12 cellular contexts compared by ENCODE assay signal in the genomic region with DNA sequence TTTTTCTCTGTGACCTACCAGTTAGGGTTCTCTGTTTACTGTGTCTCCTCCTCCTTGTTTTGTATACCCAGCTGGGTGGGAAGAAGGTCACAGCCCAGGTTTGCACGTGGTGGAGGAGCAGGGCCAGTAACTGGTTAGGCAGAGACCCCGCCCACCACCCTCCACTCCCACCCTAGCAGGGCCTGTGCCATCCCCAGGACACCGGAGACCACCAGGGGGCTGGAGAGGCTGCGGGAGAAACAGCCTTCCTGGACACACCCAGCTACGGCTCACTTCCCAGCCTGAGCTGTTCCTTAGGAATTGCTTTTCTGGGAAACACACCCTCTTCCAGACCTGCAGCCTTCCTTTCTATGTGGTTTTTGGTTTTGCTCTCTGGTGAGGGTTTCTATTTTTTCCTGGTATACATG. TPM values are rescaled to one million over a fixed set of nuclear protein-coding genes. Genes with fewer than 3 reads are reported as not detected.
DNase-seq lines count a peak whose midpoint lies in the region; ATAC-seq and TF ChIP-seq lines count a peak whose summit lies in the region.
"Had no signal": no experiment of that assay in that cellular context is flagged by ENCODE, and none has a peak within 500 bp of the region (broad histone marks: within the 10 kb centered on the region; RNA-seq: fewer than 3 reads in every experiment).

No MANE protein-coding gene starts in this region.

- H3K27me3 Mint-ChIP-seq in chondrocyte (ENCODE audit: low read depth) (peaks cover 14% of the 10 kb centered on the region), T-cell (peaks cover 11 to 16% of the 10 kb centered on the region in 2 donors)

- peak; percentile 68 for DNase-seq in 8988T
- DNase-seq in HEK293T (ENCODE audit: extremely low spot score), result peak; percentile 27
- no peak for DNase-seq in chondrocyte (ENCODE audit: low spot score)
- peak; percentile 83 for DNase-seq in left kidney (ENCODE audit: low read depth, low spot score)
- no peak for DNase-seq in stimulated activated CD4-positive, alpha-beta T cell treated with anti-CD3 and anti-CD28 coated beads, Interleukin-4, amount 100 ng/mL, for 4 hours
- DNase-seq in NCI-H1092 (lab: John Stamatoyannopoulos, UW), result no peak
- DNase-seq in T-cell, result no peak
- DNase-seq: activated T-cell treated with anti-CD3 and anti-CD28 coated beads, Interleukin-2, amount 50 U/mL, for 72 hours; CD4-positive, alpha-beta T cell; NCI-H1417; stimulated activated naive CD4-positive, alpha-beta T cell had no signal

- CTCF ChIA-PET in HEK293T (lab: Yijun Ruan, JAX), result no interaction called here
- CTCF ChIA-PET in T-cell (lab: Charles Lee), result no interaction called here

- H3K36me3 Mint-ChIP-seq in chondrocyte (ENCODE audit: low read depth) (peaks cover 1% of the 10 kb centered on the region), T-cell (no peaks in the 10 kb centered on the region)

- H3K4me3 Mint-ChIP-seq in chondrocyte (ENCODE audit: unreplicated experiment) (no peak overlapping the region), T-cell (no peak overlapping the region)
- H3K4me3 Mint-ChIP-seq: activated T-cell treated with anti-CD3 and anti-CD28 coated beads, Interleukin-2, amount 50 U/mL, for 72 hours; CD4-positive, alpha-beta T cell had no signal

- POLR2A ChIA-PET in HEK293T (lab: Yijun Ruan, JAX), result no interaction called here
- POLR2A ChIA-PET in T-cell (lab: Charles Lee), result no interaction called here

- ATAC-seq in HG02938 (IDR thresholded peaks at IDR 0.05; ENCODE audit: unreplicated experiment) (no peak), T-cell (replicated peaks in 1 of 4) (no peak)
- ATAC-seq: activated T-cell treated with anti-CD3 and anti-CD28 coated beads, Interleukin-2, amount 50 U/mL, for 72 hours had no signal

- H3K9me3 Mint-ChIP-seq in chondrocyte (ENCODE audit: low read depth), result peaks cover 5% of the 10 kb centered on the region
- H3K9me3 Mint-ChIP-seq in T-cell, result no peaks in the 10 kb centered on the region
- H3K9me3 Mint-ChIP-seq: activated T-cell treated with anti-CD3 and anti-CD28 coated beads, Interleukin-2, amount 50 U/mL, for 72 hours; CD4-positive, alpha-beta T cell had no signal

- peak; percentile 38 for TF ChIP-seq CTCF in chondrocyte (IDR thresholded peaks at IDR 0.05)

- H3K4me1 Mint-ChIP-seq in chondrocyte (ENCODE audit: low read depth) (peaks cover 6% of the 10 kb centered on the region), T-cell (no peaks in the 10 kb centered on the region)

- H3K27ac Mint-ChIP-seq in chondrocyte (ENCODE audit: unreplicated experiment), result no peak overlapping the region
- no peak overlapping the region for H3K27ac Mint-ChIP-seq in T-cell
- H3K27ac Mint-ChIP-seq: activated T-cell treated with anti-CD3 and anti-CD28 coated beads, Interleukin-2, amount 50 U/mL, for 72 hours; CD4-positive, alpha-beta T cell had no signal

TF ChIP-seq in HEK293T, 16 proteins besides CTCF, POLR2A, EP300 and RAD21:
- TF ChIP-seq CTBP1 (IDR thresholded peaks at IDR 0.05; ENCODE audit: borderline replicate concordance) (no peak), ELF4 (IDR thresholded peaks at IDR 0.05) (no peak), L3MBTL2 (conservative IDR thresholded peaks at IDR 0.05) (no peak), ZNF384 (IDR thresholded peaks at IDR 0.05) (no peak), ARNT (IDR thresholded peaks at IDR 0.05) (no peak), FOXM1 (IDR thresholded peaks at IDR 0.05; ENCODE audit: borderline replicate concordance) (no peak), TARDBP (IDR thresholded peaks at IDR 0.05) (no peak), SP1 (IDR thresholded peaks at IDR 0.05) (no peak), FOXK2 (IDR thresholded peaks at IDR 0.05) (no peak), NFRKB (IDR thresholded peaks at IDR 0.05) (no peak), BHLHE40 (IDR thresholded peaks at IDR 0.05; ENCODE audit: borderline replicate concordance) (no peak), FOXA1 (IDR thresholded peaks at IDR 0.05) (no peak), SUZ12 (IDR thresholded peaks at IDR 0.05) (no peak), LEF1 (IDR thresholded peaks at IDR 0.05; ENCODE audit: borderline replicate concordance) (no peak), HDGF (IDR thresholded peaks at IDR 0.05; ENCODE audit: borderline replicate concordance) (no peak)
- TF ChIP-seq, protein P1, sequence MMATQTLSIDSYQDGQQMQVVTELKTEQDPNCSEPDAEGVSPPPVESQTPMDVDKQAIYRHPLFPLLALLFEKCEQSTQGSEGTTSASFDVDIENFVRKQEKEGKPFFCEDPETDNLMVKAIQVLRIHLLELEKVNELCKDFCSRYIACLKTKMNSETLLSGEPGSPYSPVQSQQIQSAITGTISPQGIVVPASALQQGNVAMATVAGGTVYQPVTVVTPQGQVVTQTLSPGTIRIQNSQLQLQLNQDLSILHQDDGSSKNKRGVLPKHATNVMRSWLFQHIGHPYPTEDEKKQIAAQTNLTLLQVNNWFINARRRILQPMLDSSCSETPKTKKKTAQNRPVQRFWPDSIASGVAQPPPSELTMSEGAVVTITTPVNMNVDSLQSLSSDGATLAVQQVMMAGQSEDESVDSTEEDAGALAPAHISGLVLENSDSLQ (IDR thresholded peaks at IDR 0.05), result no peak

RNA-seq across cellular contexts. Expression of a gene that starts 21.1 kb away (rescaled TPM):
- total RNA-seq in chondrocyte (0.21 to 0.29 TPM (median 0.27 TPM) in 3 replicates), T-cell (under 1 TPM in 2 of 5 donors, not detected in 3; 0.06 to 0.09 TPM)
- total RNA-seq: activated T-cell treated with anti-CD3 and anti-CD28 coated beads, Interleukin-2, amount 50 U/mL, for 72 hours; CD4-positive, alpha-beta T cell had no signal

RNA-seq across cellular contexts. Expression of a gene that starts 30.3 kb away (rescaled TPM):
- total RNA-seq in chondrocyte (not detected in 3 replicates), T-cell (not detected)
- total RNA-seq: activated T-cell treated with anti-CD3 and anti-CD28 coated beads, Interleukin-2, amount 50 U/mL, for 72 hours; CD4-positive, alpha-beta T cell had no signal

Comparison
In these comparisons a context has a peak if more than half of its experiments do, and no peak if none do; other contexts are left out.
1. DNase-seq: peak in 8988T (single experiment), HEK293T (single experiment) and left kidney (single experiment); none in chondrocyte (single experiment), stimulated activated CD4-positive, alpha-beta T cell treated with anti-CD3 and anti-CD28 coated beads, Interleukin-4, amount 100 ng/mL, for 4 hours (0 of 2), NCI-H1092 (single experiment) and T-cell (0 of 34).